ENCODE assay signal across 13 cellular contexts in the genomic region with DNA sequence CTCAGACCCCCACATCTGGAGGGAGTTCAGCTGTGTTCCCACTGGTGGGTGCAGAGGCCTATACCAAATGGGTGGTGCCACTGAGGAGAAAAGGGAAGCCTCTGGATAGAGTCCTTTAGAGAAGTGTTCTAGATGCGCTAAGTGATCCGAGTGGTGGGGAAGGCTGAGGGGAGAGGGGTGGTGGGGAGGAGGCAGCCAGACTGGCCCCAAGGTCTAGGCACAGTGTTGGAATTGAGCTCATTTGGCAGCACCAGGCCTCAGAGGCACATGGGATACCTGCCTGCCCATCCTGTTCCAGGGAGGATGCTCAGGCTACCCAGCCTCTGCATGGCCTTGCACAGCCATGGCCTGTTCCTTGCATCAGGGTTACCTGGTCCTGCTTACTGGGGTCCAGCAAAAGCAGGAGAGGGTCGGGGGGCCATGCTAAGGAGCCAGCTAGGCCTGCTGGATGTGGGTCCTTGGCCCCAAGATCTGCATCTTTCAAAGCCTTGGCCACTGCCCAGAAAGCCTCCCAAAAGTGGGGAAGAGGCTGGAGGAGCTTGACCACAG.
A peak's percentile ranks its signal among the peaks of the same experiment; 100 is the strongest.
DNase-seq lines count a peak whose midpoint lies in the region; ATAC-seq and TF ChIP-seq lines count a peak whose summit lies in the region.
"Had no signal": no experiment of that assay in that cellular context is flagged by ENCODE, and none has a peak within 500 bp of the region (broad histone marks: within the 10 kb centered on the region; RNA-seq: fewer than 3 reads in every experiment).

No MANE protein-coding gene starts in this region.

- no peak for DNase-seq in stimulated activated naive CD8-positive, alpha-beta T cell treated with anti-CD3 and anti-CD28 coated beads, Interleukin-15, amount 100 ng/mL, for 72 hours
- no peak for DNase-seq in stimulated activated naive CD8-positive, alpha-beta T cell treated with anti-CD3 and anti-CD28 coated beads, Interleukin-15, Interleukin-2, amounts not matched to agents 100 U/mL and 50 U/mL, for 24 hours
- DNase-seq in Panc1 (ENCODE audit: low read depth, low spot score) (no peak), left colon (no peak), kidney tubule cell (ENCODE audit: low spot score) (no peak), RKO (ENCODE audit: low spot score) (no peak)
- DNase-seq: NCI-H2029 treated with DMSO at 0.1 percent for 48 hours; NK-92 treated with Interleukin-12 subunit alpha and Interleukin-12 subunit beta, amount 100 ng/mL, for 24 hours; T-helper 17 cell had no signal

- BruUV-seq in Panc1 (replicated peaks; lab: Mats Ljungman, UMichigan): no TSS peak

- ATAC-seq in stimulated activated naive CD8-positive, alpha-beta T cell treated with anti-CD3 and anti-CD28 coated beads, Interleukin-15, amount 100 ng/mL, for 72 hours: peak; percentile 4
- no peak for ATAC-seq in stimulated activated naive CD8-positive, alpha-beta T cell treated with anti-CD3 and anti-CD28 coated beads, Interleukin-15, Interleukin-2, amounts not matched to agents 100 U/mL and 50 U/mL, for 24 hours
- ATAC-seq in Panc1 (peak; percentile 33), left colon (peak; percentile 12), GM21786 (IDR thresholded peaks at IDR 0.05; ENCODE audit: unreplicated experiment) (no peak), HG02678 (IDR thresholded peaks at IDR 0.05; ENCODE audit: unreplicated experiment) (no peak)

- POLR2A ChIA-PET in Panc1 (lab: Charles Lee): no interaction called here

- H3K4me3 ChIP-seq in Panc1 (ENCODE audit: low read depth in 2 of 2, low read length in 2 of 2): no peak overlapping the region
- H3K4me3 ChIP-seq: GM23248 had no signal

- H3K4me1 ChIP-seq in Panc1 (ENCODE audit: control insufficient read depth, insufficient read depth, low read length): no peaks in the 10 kb centered on the region; the same call in 1 of the 2 replicates
- H3K4me1 ChIP-seq: Caco-2 had no signal

- peak overlapping the region in 1 of 2 donors; percentile 74 for H3K27ac Mint-ChIP-seq in stimulated activated naive CD8-positive, alpha-beta T cell treated with anti-CD3 and anti-CD28 coated beads, Interleukin-15, amount 100 ng/mL, for 72 hours
- H3K27ac Mint-ChIP-seq: T-helper 17 cell had no signal

- no peak overlapping the region for H3K27ac ChIP-seq in Panc1 (ENCODE audit: low read length)
- H3K27ac ChIP-seq: GM23248 had no signal

- no peak overlapping the region for H3K4me3 Mint-ChIP-seq in stimulated activated naive CD8-positive, alpha-beta T cell treated with anti-CD3 and anti-CD28 coated beads, Interleukin-15, amount 100 ng/mL, for 72 hours
- H3K4me3 Mint-ChIP-seq: T-helper 17 cell had no signal

- H3K4me1 Mint-ChIP-seq in stimulated activated naive CD8-positive, alpha-beta T cell treated with anti-CD3 and anti-CD28 coated beads, Interleukin-15, amount 100 ng/mL, for 72 hours: no peaks in the 10 kb centered on the region

- intact Hi-C loops in Panc1 (cut with micrococcal nuclease; ENCODE audit: unreplicated experiment) (no loop called here), left colon (cut with DNase I, micrococcal nuclease) (no loop called here)

- in situ Hi-C loops in Panc1 (cut with HindIII; ENCODE audit: low pct_unique_long_range_greater_than_20kb, low sequenced_read_pairs): no loop called here

- H3K9me3 Mint-ChIP-seq in stimulated activated naive CD8-positive, alpha-beta T cell treated with anti-CD3 and anti-CD28 coated beads, Interleukin-15, amount 100 ng/mL, for 72 hours: no peaks in the 10 kb centered on the region

- TF ChIP-seq CTCF in Panc1 (IDR thresholded peaks at IDR 0.05): peak; percentile 70

- CTCF ChIA-PET in Panc1 (lab: Charles Lee): interaction anchor here (0.5 to 1.2 kb wide), 11 partner anchors 15 to 263 kb away, joined by 3 to 11 read pairs (median 4); a partner anchor contains a TSS

- no peaks in the 10 kb centered on the region for H3K36me3 ChIP-seq in Panc1 (ENCODE audit: control insufficient read depth, insufficient read depth, low read length)

- H3K27me3 ChIP-seq in Panc1 (ENCODE audit: control insufficient read depth, insufficient read depth, low read length): no peaks in the 10 kb centered on the region

- H3K9me3 ChIP-seq in Panc1 (ENCODE audit: control insufficient read depth, insufficient read depth, low read depth, low read length): no peaks in the 10 kb centered on the region
- H3K9me3 ChIP-seq: Caco-2 had no signal

- H3K27me3 Mint-ChIP-seq in stimulated activated naive CD8-positive, alpha-beta T cell treated with anti-CD3 and anti-CD28 coated beads, Interleukin-15, amount 100 ng/mL, for 72 hours: no peaks in the 10 kb centered on the region
- H3K27me3 Mint-ChIP-seq: T-helper 17 cell had no signal

Comparison
In these comparisons a context has a peak if more than half of its experiments do, and no peak if none do; other contexts are left out.
1. ATAC-seq: peak in stimulated activated naive CD8-positive, alpha-beta T cell treated with anti-CD3 and anti-CD28 coated beads, Interleukin-15, amount 100 ng/mL, for 72 hours (single experiment), Panc1 (single experiment) and left colon (single experiment); none in stimulated activated naive CD8-positive, alpha-beta T cell treated with anti-CD3 and anti-CD28 coated beads, Interleukin-15, Interleukin-2, amounts not matched to agents 100 U/mL and 50 U/mL, for 24 hours (single experiment), GM21786 (single experiment) and HG02678 (single experiment).